ENCODE assay signal across 10 cellular contexts in genomic region chr13:98172570-98173405, GRCh38. TPM values are rescaled to one million over a fixed set of nuclear protein-coding genes. Genes with fewer than 3 reads are reported as not detected.
DNase-seq lines count a peak whose midpoint lies in the region; ATAC-seq, FAIRE-seq and TF ChIP-seq lines count a peak whose summit lies in the region.
"Had no signal": no experiment of that assay in that cellular context is flagged by ENCODE, and none has a peak within 500 bp of the region (broad histone marks: within the 10 kb centered on the region; RNA-seq: fewer than 3 reads in every experiment).

No MANE protein-coding gene starts in this region.

- peak overlapping the region; percentile 43 for H2AFZ ChIP-seq in osteoblast (ENCODE audit: low read length)

- DNase-seq in AG10803 (ENCODE audit: low read depth) (peak; percentile 49), glutamatergic neuron (no peak), osteoblast (ENCODE audit: insufficient read length, low spot score, missing footprints) (no peak), small intestine (no peak), DMS 273 (lab: John Stamatoyannopoulos, UW; ENCODE audit: unreplicated experiment) (no peak)
- DNase-seq in activated CD4-positive, alpha-beta memory T cell treated with anti-CD3 and anti-CD28 coated beads, Interleukin-2, amount 10 ng/mL, durations not matched to agents 7 days and 5 days = no peak
- DNase-seq: NCI-H446 treated with DMSO at 0.1 percent for 48 hours had no signal

- ATAC-seq in HG02970 (IDR thresholded peaks at IDR 0.05; ENCODE audit: low FRiP score, unreplicated experiment) = no peak

- peak overlapping the region; percentile 75 for H3K27ac Mint-ChIP-seq in glutamatergic neuron (ENCODE audit: unreplicated experiment)
- no peak overlapping the region for H3K27ac Mint-ChIP-seq in activated CD4-positive, alpha-beta memory T cell treated with anti-CD3 and anti-CD28 coated beads, Interleukin-2, amount 10 ng/mL, durations not matched to agents 7 days and 5 days

- peak overlapping the region; percentile 62 for H3K4me2 ChIP-seq in osteoblast (ENCODE audit: insufficient read depth, low read length)

- peak overlapping the region; percentile 66 for H3K4me3 Mint-ChIP-seq in glutamatergic neuron (ENCODE audit: unreplicated experiment)
- H3K4me3 Mint-ChIP-seq in activated CD4-positive, alpha-beta memory T cell treated with anti-CD3 and anti-CD28 coated beads, Interleukin-2, amount 10 ng/mL, durations not matched to agents 7 days and 5 days = no peak overlapping the region

- POLR2A ChIA-PET in activated CD4-positive, alpha-beta memory T cell treated with anti-CD3 and anti-CD28 coated beads, Interleukin-2, amount 10 ng/mL, durations not matched to agents 7 days and 5 days (lab: Charles Lee) = no interaction called here

- H3K9me3 ChIP-seq in osteoblast (ENCODE audit: low read depth, low read length) (no peaks in the 10 kb centered on the region), small intestine (ENCODE audit: control insufficient read depth, low read depth) (no peaks in the 10 kb centered on the region)

- peak overlapping the region; percentile 24 for H3K4me3 ChIP-seq in AG10803 (ENCODE audit: low read length)
- H3K4me3 ChIP-seq in osteoblast (ENCODE audit: insufficient read depth, low read length) = peak overlapping the region; percentile 44
- H3K4me3 ChIP-seq in small intestine (ENCODE audit: low read depth in 1 of 2, low read length in 2 of 2) = no peak overlapping the region

- peaks cover 47% of the 10 kb centered on the region for H3K4me1 ChIP-seq in osteoblast (ENCODE audit: insufficient read depth, low read length)
- H3K4me1 ChIP-seq in small intestine (ENCODE audit: control insufficient read depth in 2 of 2, insufficient read depth in 1 of 2, low read depth in 1 of 2, low read length in 1 of 2) = no peaks in the 10 kb centered on the region

- no peaks in the 10 kb centered on the region for H3K36me3 Mint-ChIP-seq in glutamatergic neuron (ENCODE audit: unreplicated experiment)
- no peaks in the 10 kb centered on the region for H3K36me3 Mint-ChIP-seq in activated CD4-positive, alpha-beta memory T cell treated with anti-CD3 and anti-CD28 coated beads, Interleukin-2, amount 10 ng/mL, durations not matched to agents 7 days and 5 days (ENCODE audit: low read depth)

- H3K4me1 Mint-ChIP-seq in glutamatergic neuron (ENCODE audit: low read depth, unreplicated experiment) = peaks cover 40% of the 10 kb centered on the region
- no peaks in the 10 kb centered on the region for H3K4me1 Mint-ChIP-seq in activated CD4-positive, alpha-beta memory T cell treated with anti-CD3 and anti-CD28 coated beads, Interleukin-2, amount 10 ng/mL, durations not matched to agents 7 days and 5 days

- H3K27me3 ChIP-seq in osteoblast (ENCODE audit: insufficient read depth, low read length) (no peaks in the 10 kb centered on the region), small intestine (ENCODE audit: control insufficient read depth in 2 of 2, insufficient read depth in 2 of 2, low read length in 2 of 2) (no peaks in the 10 kb centered on the region)

- H3K27ac ChIP-seq in VCaP (peak overlapping the region; percentile 89), osteoblast (ENCODE audit: low read depth, low read length) (peak overlapping the region; percentile 96), small intestine (ENCODE audit: low read depth in 1 of 2, low read length in 1 of 2) (peak overlapping the region in 1 of 2 donors; percentile 60)

- H3K27me3 Mint-ChIP-seq in glutamatergic neuron (ENCODE audit: unreplicated experiment) = no peaks in the 10 kb centered on the region
- H3K27me3 Mint-ChIP-seq in activated CD4-positive, alpha-beta memory T cell treated with anti-CD3 and anti-CD28 coated beads, Interleukin-2, amount 10 ng/mL, durations not matched to agents 7 days and 5 days = peaks cover 4% of the 10 kb centered on the region

- H3K36me3 ChIP-seq in osteoblast (ENCODE audit: insufficient read depth, low read length) = no peaks in the 10 kb centered on the region
- H3K36me3 ChIP-seq in small intestine (ENCODE audit: control insufficient read depth in 2 of 2, insufficient read depth in 2 of 2, low read length in 2 of 2) = no peaks in the 10 kb centered on the region

- FAIRE-seq in small intestine (lab: Jason Lieb, UNC) = no peak

- no peak for TF ChIP-seq CTCF in AG10803 (conservative IDR thresholded peaks at IDR 0.05; ENCODE audit: low read length)
- no peak for TF ChIP-seq CTCF in VCaP (conservative IDR thresholded peaks at IDR 0.05)
- TF ChIP-seq CTCF in glutamatergic neuron (IDR thresholded peaks at IDR 0.05; ENCODE audit: partially characterized antibody, unreplicated experiment) = no peak
- no peak for TF ChIP-seq CTCF in osteoblast (IDR thresholded peaks at IDR 0.05; ENCODE audit: extremely low read depth, low read depth, low read length)

- H3K79me2 ChIP-seq in osteoblast (ENCODE audit: insufficient read depth, low read length) = peaks cover 63% of the 10 kb centered on the region

- CTCF ChIA-PET in activated CD4-positive, alpha-beta memory T cell treated with anti-CD3 and anti-CD28 coated beads, Interleukin-2, amount 10 ng/mL, durations not matched to agents 7 days and 5 days (lab: Charles Lee) = no interaction called here

- H4K20me1 ChIP-seq in osteoblast (ENCODE audit: insufficient read depth, low read length) = no peaks in the 10 kb centered on the region

- 49 to 70% (median 52%) methylated on average over 7 of the region's 7 CpGs for WGBS in small intestine, 3 donors

- H3K9me3 Mint-ChIP-seq in glutamatergic neuron (ENCODE audit: unreplicated experiment) = no peaks in the 10 kb centered on the region
- H3K9me3 Mint-ChIP-seq in activated CD4-positive, alpha-beta memory T cell treated with anti-CD3 and anti-CD28 coated beads, Interleukin-2, amount 10 ng/mL, durations not matched to agents 7 days and 5 days = no peaks in the 10 kb centered on the region

RNA-seq across cellular contexts. Expression of gene RNF113B, which starts 4.3 kb away (rescaled TPM):
- not detected for total RNA-seq in glutamatergic neuron (ENCODE audit: unreplicated experiment)
- total RNA-seq in osteoblast = not detected in 2 replicates
- total RNA-seq in activated CD4-positive, alpha-beta memory T cell treated with anti-CD3 and anti-CD28 coated beads, Interleukin-2, amount 10 ng/mL, durations not matched to agents 7 days and 5 days = not detected
- not detected for polyA plus RNA-seq in small intestine
- total RNA-seq: pulmonary artery endothelial cell had no signal

RNA-seq across cellular contexts. Expression of gene FARP1, which starts 29.9 kb away (rescaled TPM):
- total RNA-seq in glutamatergic neuron (ENCODE audit: unreplicated experiment) (233 TPM), osteoblast (30.6 and 36.2 TPM in 2 replicates)
- total RNA-seq in activated CD4-positive, alpha-beta memory T cell treated with anti-CD3 and anti-CD28 coated beads, Interleukin-2, amount 10 ng/mL, durations not matched to agents 7 days and 5 days = under 1 TPM; 0.50 to 0.75 TPM
- 1 to 10 TPM in 2 of 3 donors, under 1 TPM in 1; 0.89 to 8.6 (median 3.8) TPM for polyA plus RNA-seq in small intestine

Comparison
In these comparisons a context has a peak if more than half of its experiments do, and no peak if none do; other contexts are left out.
1. H3K4me3 ChIP-seq: peak in AG10803 (single experiment) and osteoblast (single experiment); none in small intestine (0 of 2).
2. RNA of gene FARP1, which starts 29.9 kb away (total RNA-seq): 233 TPM in glutamatergic neuron (single experiment) and 30.6 to 36.2 TPM in osteoblast; 0.50 to 0.75 TPM in activated CD4-positive, alpha-beta memory T cell treated with anti-CD3 and anti-CD28 coated beads, Interleukin-2, amount 10 ng/mL, durations not matched to agents 7 days and 5 days; every median in the first group is over 10 times any median in the second.